31 cellular contexts compared by ENCODE assay signal in genomic region chr1:91630803-91631202, GRCh38.
A peak's percentile ranks its signal among the peaks of the same experiment; 100 is the strongest.
DNase-seq lines count a peak whose midpoint lies in the region; ATAC-seq, FAIRE-seq and TF ChIP-seq lines count a peak whose summit lies in the region.
"Had no signal": no experiment of that assay in that cellular context is flagged by ENCODE, and none has a peak within 500 bp of the region (broad histone marks: within the 10 kb centered on the region; RNA-seq: fewer than 3 reads in every experiment).

No MANE protein-coding gene starts in this region.

- H3K9me3 ChIP-seq in HEK293 (ENCODE audit: control insufficient read depth, insufficient read depth, low read depth, low read length) (no peaks in the 10 kb centered on the region), K562 (replicated peaks; ENCODE audit: control insufficient read depth, insufficient read depth, low read depth, low read length) (no peaks in the 10 kb centered on the region)
- H3K9me3 ChIP-seq in CD4-positive, alpha-beta memory T cell (ENCODE audit: control insufficient read depth in 1 of 2, low read length in 2 of 2) = no peaks in the 10 kb centered on the region
- H3K9me3 ChIP-seq: A549, BE2C, Caco-2 had no signal

- H3K4me3 ChIP-seq in HEK293 (ENCODE audit: low read depth, low read length) (no peak overlapping the region), K562 (no peak overlapping the region)
- no peak overlapping the region for H3K4me3 ChIP-seq in CD4-positive, alpha-beta memory T cell (ENCODE audit: low read length in 2 of 2)
- H3K4me3 ChIP-seq: A549; BLaER1; BLaER1 treated with 17β-estradiol and CSF1 and Interleukin-3, amounts not matched to agents 10 nM and 100 nM had no signal

- H3K27me3 Mint-ChIP-seq in CD4-positive, alpha-beta memory T cell = no peaks in the 10 kb centered on the region
- H3K27me3 Mint-ChIP-seq: B cell; CD4-positive, alpha-beta T cell; CD8-positive, alpha-beta memory T cell had no signal

- H3K4me1 Mint-ChIP-seq in CD4-positive, alpha-beta memory T cell = peaks cover 0 to 8% (median 7%) of the 10 kb centered on the region in 4 donors
- H3K4me1 Mint-ChIP-seq: B cell, CD14-positive monocyte had no signal

- no peaks in the 10 kb centered on the region for H3K36me3 Mint-ChIP-seq in CD4-positive, alpha-beta memory T cell
- H3K36me3 Mint-ChIP-seq: CD14-positive monocyte; CD4-positive, CD25-positive, alpha-beta regulatory T cell; CD8-positive, alpha-beta T cell had no signal

- no peaks in the 10 kb centered on the region for H4K20me1 ChIP-seq in K562 (replicated peaks; ENCODE audit: control insufficient read depth, insufficient read depth, low read length)
- H4K20me1 ChIP-seq: BLaER1; BLaER1 treated with 17β-estradiol and CSF1 and Interleukin-3, amounts not matched to agents 10 nM and 100 nM had no signal

- TF ChIP-seq RAD21 in K562 (CRISPR knock-in tag; conservative IDR thresholded peaks at IDR 0.05 in 1 of 2, IDR thresholded peaks at IDR 0.05 in 1 of 2) = no peak

- H3K79me2 ChIP-seq in K562 (ENCODE audit: control insufficient read depth, insufficient read depth, low read length) = no peaks in the 10 kb centered on the region

- FAIRE-seq in K562 (lab: Jason Lieb, UNC) = no peak
- FAIRE-seq: A204.1, A549 had no signal

- in situ Hi-C loops in K562 (cut with MboI) = no loop called here

- H3K27ac ChIP-seq in HEK293 (ENCODE audit: extremely low read depth, low read depth, low read length) = no peak overlapping the region
- no peak overlapping the region for H3K27ac ChIP-seq in K562 (ENCODE audit: extremely low read depth, low read depth, low read length)
- no peak overlapping the region for H3K27ac ChIP-seq in CD4-positive, alpha-beta memory T cell (ENCODE audit: low read depth, low read length)
- H3K27ac ChIP-seq: 22Rv1; A549; BLaER1; BLaER1 treated with 17β-estradiol and CSF1 and Interleukin-3, amounts not matched to agents 10 nM and 100 nM; C4-2B had no signal

- TF ChIP-seq CTCF in HEK293 (tag by site-specific recombination; IDR thresholded peaks at IDR 0.05) = no peak
- TF ChIP-seq CTCF in K562 (IDR thresholded peaks at IDR 0.05 in 2 of 3, conservative IDR thresholded peaks at IDR 0.05 in 1 of 3; ENCODE audit: insufficient read depth in 2 of 3, low read depth in 1 of 3, low read length in 3 of 3) = no peak

- ATAC-seq in K562 = no peak
- ATAC-seq: A549; CD8-positive, alpha-beta T cell had no signal

- no peaks in the 10 kb centered on the region for H3K9me3 Mint-ChIP-seq in CD4-positive, alpha-beta memory T cell
- H3K9me3 Mint-ChIP-seq: CD4-positive, alpha-beta T cell had no signal

- H3K27me3 ChIP-seq in K562 (ENCODE audit: control insufficient read depth in 2 of 2, insufficient read depth in 2 of 2, low read length in 2 of 2) = no peaks in the 10 kb centered on the region
- H3K27me3 ChIP-seq in CD4-positive, alpha-beta memory T cell (ENCODE audit: insufficient read depth, low read length) = no peaks in the 10 kb centered on the region
- H3K27me3 ChIP-seq: BE2C; BLaER1; BLaER1 treated with 17β-estradiol and CSF1 and Interleukin-3, amounts not matched to agents 10 nM and 100 nM had no signal

- no peak for TF ChIP-seq POLR2A in K562 (conservative IDR thresholded peaks at IDR 0.05)

- H3K4me3 Mint-ChIP-seq in CD4-positive, alpha-beta memory T cell = no peak overlapping the region
- H3K4me3 Mint-ChIP-seq: B cell; CD14-positive monocyte; CD4-positive, alpha-beta T cell; CD4-positive, CD25-positive, alpha-beta regulatory T cell; CD8-positive, alpha-beta memory T cell; CD8-positive, alpha-beta T cell had no signal

- intact Hi-C loops in K562 (cut with micrococcal nuclease) = no loop called here
- intact Hi-C loops in CD4-positive, alpha-beta memory T cell (cut with micrococcal nuclease) = no loop called here

- peak overlapping the region in 1 of 7 donors; percentile 37 for H3K27ac Mint-ChIP-seq in CD4-positive, alpha-beta memory T cell
- H3K27ac Mint-ChIP-seq: B cell; CD4-positive, alpha-beta T cell; CD4-positive, CD25-positive, alpha-beta regulatory T cell; CD8-positive, alpha-beta T cell had no signal

- no peaks in the 10 kb centered on the region for H3K36me3 ChIP-seq in HEK293 (ENCODE audit: control insufficient read depth in 2 of 2, insufficient read depth in 1 of 2, low read length in 2 of 2)
- no peaks in the 10 kb centered on the region for H3K36me3 ChIP-seq in K562 (ENCODE audit: control insufficient read depth, insufficient read depth, low read length)
- H3K36me3 ChIP-seq in CD4-positive, alpha-beta memory T cell (ENCODE audit: insufficient read depth, low read length) = no peaks in the 10 kb centered on the region
- H3K36me3 ChIP-seq: BE2C; BLaER1; BLaER1 treated with 17β-estradiol and CSF1 and Interleukin-3, amounts not matched to agents 10 nM and 100 nM had no signal

- no peak overlapping the region for H2AFZ ChIP-seq in K562 (ENCODE audit: low read depth, low read length)

- H3K9ac ChIP-seq in K562 (ENCODE audit: insufficient read depth in 1 of 2, low read depth in 2 of 2, low read length in 2 of 2) = no peak overlapping the region
- H3K9ac ChIP-seq: BLaER1; BLaER1 treated with 17β-estradiol and CSF1 and Interleukin-3, amounts not matched to agents 10 nM and 100 nM had no signal

- no peak for DNase-seq in K562 (ENCODE audit: extremely low read depth in 1 of 4, low spot score in 3 of 4)
- no peak for DNase-seq in CD4-positive, alpha-beta memory T cell
- DNase-seq in RKO (ENCODE audit: low spot score) = no peak
- DNase-seq: 8988T; ACHN; AML-193; BE2C; C1 segment of cervical spinal cord; Caco-2; Calu3; CD4-positive, alpha-beta T cell; CD4-positive, CD25-positive, alpha-beta regulatory T cell; CD8-positive, alpha-beta memory T cell; CD8-positive, alpha-beta T cell; COR-L47; DMS 273 treated with DMSO at 0.1 percent for 48 hours; DMS153; DMS53; DMS79; DMS79 treated with DMSO at 0.1 percent for 48 hours; DND-41; EL had no signal

- POLR2A ChIA-PET in HEK293 (lab: Yijun Ruan, JAX) (no interaction called here), K562 (lab: Yijun Ruan, JAX) (no interaction called here)
- POLR2A ChIA-PET in CD4-positive, alpha-beta memory T cell (lab: Charles Lee; ENCODE audit: partially characterized antibody) = no interaction called here

- H3K9me1 ChIP-seq in K562 (ENCODE audit: control insufficient read depth, insufficient read depth, low read length) = no peaks in the 10 kb centered on the region

- no peak for TF ChIP-seq EP300 in K562 (IDR thresholded peaks at IDR 0.05; ENCODE audit: low read length)

- H3K4me1 ChIP-seq in HEK293 (ENCODE audit: control insufficient read depth, insufficient read depth, low read length) = no peaks in the 10 kb centered on the region
- H3K4me1 ChIP-seq in K562 (replicated peaks in 1 of 2; ENCODE audit: control insufficient read depth in 2 of 2, insufficient read depth in 2 of 2, low read length in 2 of 2) = no peaks in the 10 kb centered on the region
- peaks cover 4% of the 10 kb centered on the region for H3K4me1 ChIP-seq in CD4-positive, alpha-beta memory T cell (ENCODE audit: insufficient read depth, low read length)
- H3K4me1 ChIP-seq: A549; BE2C; BLaER1; BLaER1 treated with 17β-estradiol and CSF1 and Interleukin-3, amounts not matched to agents 10 nM and 100 nM; Caco-2 had no signal

- H3K4me2 ChIP-seq in K562 (ENCODE audit: insufficient read depth, low read length) = no peak overlapping the region
- H3K4me2 ChIP-seq: A549; BLaER1; BLaER1 treated with 17β-estradiol and CSF1 and Interleukin-3, amounts not matched to agents 10 nM and 100 nM had no signal

- BruUV-seq in K562 (replicated peaks; lab: Mats Ljungman, UMichigan) = no TSS peak

- CTCF ChIA-PET in HEK293 (lab: Yijun Ruan, JAX) = no interaction called here
- CTCF ChIA-PET in K562 (lab: Yijun Ruan, JAX; ENCODE audit: low intra/inter-chr PET ratio) = no interaction called here
- CTCF ChIA-PET in CD4-positive, alpha-beta memory T cell (lab: Charles Lee; ENCODE audit: partially characterized antibody) = no interaction called here

TF ChIP-seq in HEK293, 187 proteins besides CTCF, POLR2A, EP300 and RAD21:
- TF ChIP-seq ZBTB17 (tag by site-specific recombination; IDR thresholded peaks at IDR 0.05) (no peak), ZNF777 (tag by site-specific recombination; IDR thresholded peaks at IDR 0.05; ENCODE audit: borderline replicate concordance) (no peak), ZNF146 (tag by site-specific recombination; IDR thresholded peaks at IDR 0.05) (peak; percentile 92), ZNF580 (tag by site-specific recombination; IDR thresholded peaks at IDR 0.05) (peak; percentile 67; the same call in 1 of the 2 replicates), SALL2 (tag by site-specific recombination; IDR thresholded peaks at IDR 0.05; ENCODE audit: borderline replicate concordance) (no peak)

TF ChIP-seq in K562, 482 proteins besides CTCF, POLR2A, EP300 and RAD21:
- TF ChIP-seq L3MBTL2 (IDR thresholded peaks at IDR 0.05) = no peak
- TF ChIP-seq BCOR (IDR thresholded peaks at IDR 0.05) = peak; percentile 59
- TF ChIP-seq TRIM25 (IDR thresholded peaks at IDR 0.05; ENCODE audit: borderline replicate concordance) = no peak
- TF ChIP-seq ZNF445 (CRISPR knock-in tag; IDR thresholded peaks at IDR 0.05; ENCODE audit: low read depth) = no peak
- peak; percentile 91 for TF ChIP-seq ZNF146 (CRISPR knock-in tag; IDR thresholded peaks at IDR 0.05; ENCODE audit: unreplicated experiment)
- peak; percentile 6 for TF ChIP-seq RBM25 (IDR thresholded peaks at IDR 0.05; ENCODE audit: low read depth, low read length, severe bottlenecking)
- TF ChIP-seq FOXA3 (CRISPR knock-in tag; conservative IDR thresholded peaks at IDR 0.05 in 1 of 2, IDR thresholded peaks at IDR 0.05 in 1 of 2) = no peak
- no peak for TF ChIP-seq NEUROD1 (IDR thresholded peaks at IDR 0.05; ENCODE audit: borderline replicate concordance, low read depth, low read length, partially characterized antibody)

Comparison
In these comparisons a context has a peak if more than half of its experiments do, and no peak if none do; other contexts are left out.
1. Of the 44 proteins assayed by ChIP-seq in both K562 and HEK293: peak only in K562: none; only in HEK293: none; in both: ZNF146; in neither: 43.